Comparison of ENCODE assay signal across 18 cellular contexts in the genomic region with DNA sequence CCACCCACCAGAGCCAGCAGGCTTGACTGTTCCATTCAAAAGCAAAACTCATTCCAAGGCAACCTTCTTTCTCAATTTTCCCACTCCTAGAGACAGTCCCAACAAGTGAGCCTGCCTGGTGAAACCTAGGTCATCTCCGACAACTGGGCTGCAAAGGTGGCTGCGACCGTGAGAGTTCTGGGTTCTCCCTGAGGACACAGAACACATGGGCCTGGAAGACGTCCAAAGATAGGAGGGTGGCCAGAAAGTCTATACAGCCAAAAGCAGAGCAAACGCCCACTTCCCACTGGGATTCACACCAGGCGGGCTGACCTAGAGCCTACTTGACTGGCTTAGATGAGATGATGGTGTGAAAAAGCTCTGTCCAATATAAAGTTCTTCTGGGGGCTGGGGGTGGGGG.
DNase-seq lines count a peak whose midpoint lies in the region; ATAC-seq and TF ChIP-seq lines count a peak whose summit lies in the region.
"Had no signal": no experiment of that assay in that cellular context is flagged by ENCODE, and none has a peak within 500 bp of the region (broad histone marks: within the 10 kb centered on the region; RNA-seq: fewer than 3 reads in every experiment).

No MANE protein-coding gene starts in this region.

- H3K18ac ChIP-seq in H9 (ENCODE audit: insufficient read length, low read depth, low read length) = no peak overlapping the region

- no peaks in the 10 kb centered on the region for H3K79me2 ChIP-seq in H9 (ENCODE audit: insufficient read depth, low read length)
- H3K79me2 ChIP-seq in osteoblast (ENCODE audit: insufficient read depth, low read length) = no peaks in the 10 kb centered on the region

- no peaks in the 10 kb centered on the region for H3K4me1 ChIP-seq in H9 (ENCODE audit: insufficient read depth, low read length)
- H3K4me1 ChIP-seq in osteoblast (ENCODE audit: insufficient read depth, low read length) = no peaks in the 10 kb centered on the region
- H3K4me1 ChIP-seq: A549, Caco-2 had no signal

- H3K79me1 ChIP-seq in H9 (ENCODE audit: insufficient read depth, low read depth, low read length, poor library complexity, severe bottlenecking) = no peaks in the 10 kb centered on the region

- H3K4me3 ChIP-seq in osteoblast (ENCODE audit: insufficient read depth, low read length) = no peak overlapping the region
- H3K4me3 ChIP-seq: A549 had no signal

- no peak overlapping the region for H4K91ac ChIP-seq in H9 (ENCODE audit: insufficient read length, low read depth, low read length)

- H3T11ph ChIP-seq in H9 (ENCODE audit: low read length) = no peak overlapping the region

- H3K27me3 Mint-ChIP-seq in H9 (ENCODE audit: low read depth) = peaks cover 15% of the 10 kb centered on the region
- no peaks in the 10 kb centered on the region for H3K27me3 Mint-ChIP-seq in WTC11 (ENCODE audit: low read depth)

- no peak overlapping the region for H3K56ac ChIP-seq in H9 (ENCODE audit: insufficient read length, low read depth, low read length)

- H4K20me1 ChIP-seq in H9 (ENCODE audit: control insufficient read depth, insufficient read depth, insufficient read length) (no peaks in the 10 kb centered on the region), osteoblast (ENCODE audit: insufficient read depth, low read length) (no peaks in the 10 kb centered on the region)

- CTCF ChIA-PET in WTC11 (lab: Charles Lee) = no interaction called here

- no peak overlapping the region for H2BK20ac ChIP-seq in H9 (ENCODE audit: low read depth, low read length, poor library complexity, severe bottlenecking)

- no peak overlapping the region for H4K8ac ChIP-seq in H9 (replicated peaks; ENCODE audit: insufficient read length, low read depth, low read length)

- H3K9me3 ChIP-seq in H9 (ENCODE audit: control insufficient read depth, low read depth, low read length) = no peaks in the 10 kb centered on the region
- H3K9me3 ChIP-seq in osteoblast (ENCODE audit: low read depth, low read length) = no peaks in the 10 kb centered on the region
- H3K9me3 ChIP-seq: A549, Caco-2 had no signal

- H2BK120ac ChIP-seq in H9 (ENCODE audit: low read depth, low read length, poor library complexity, severe bottlenecking) = no peak overlapping the region

- POLR2A ChIA-PET in WTC11 (lab: Charles Lee) = no interaction called here

- no peak overlapping the region for H2BK15ac ChIP-seq in H9 (ENCODE audit: low read depth, low read length)

- ATAC-seq in WTC11 (no peak), HG02981 (IDR thresholded peaks at IDR 0.05; ENCODE audit: unreplicated experiment) (no peak)
- ATAC-seq: A549 had no signal

- no peak overlapping the region for H3K23ac ChIP-seq in H9 (ENCODE audit: insufficient read length, low read depth, low read length)

- H2AFZ ChIP-seq in H9 (ENCODE audit: low read length) (no peak overlapping the region), osteoblast (ENCODE audit: low read length) (no peak overlapping the region)

- no CpG with 5 or more reads among the region's 6 CpGs for WGBS in H9 (ENCODE audit: extremely low coverage, insufficient read length, low lambda C conversion rate)

- H3K4me2 ChIP-seq in H9 (ENCODE audit: insufficient read depth, insufficient read length, low read length) (no peak overlapping the region), osteoblast (ENCODE audit: insufficient read depth, low read length) (no peak overlapping the region)
- H3K4me2 ChIP-seq: A549 had no signal

- no peak overlapping the region for H3K9ac ChIP-seq in H9 (ENCODE audit: extremely low read depth, insufficient read length, low read length)

- H2BK12ac ChIP-seq in H9 (ENCODE audit: insufficient read length, low read depth, low read length) = no peak overlapping the region

- no peaks in the 10 kb centered on the region for H3K36me3 ChIP-seq in osteoblast (ENCODE audit: insufficient read depth, low read length)

- H3K27ac Mint-ChIP-seq in H9 (peak overlapping the region in 2 of 3 experiments; percentile 52 to 88; a peak in 1 of 7 replicates), WTC11 (peak overlapping the region; percentile 42; the same call in 1 of the 2 replicates)
- H3K27ac Mint-ChIP-seq: CD4-positive, alpha-beta memory T cell had no signal

- H3K4me3 Mint-ChIP-seq in H9 (no peak overlapping the region), WTC11 (no peak overlapping the region)
- H3K4me3 Mint-ChIP-seq: CD4-positive, alpha-beta memory T cell had no signal

- H3K27ac ChIP-seq in H9 (ENCODE audit: insufficient read length, low read depth, low read length) = no peak overlapping the region
- H3K27ac ChIP-seq in osteoblast (ENCODE audit: low read depth, low read length) = no peak overlapping the region
- H3K27ac ChIP-seq: A549 had no signal

- H3K9me3 Mint-ChIP-seq in H9 (no peaks in the 10 kb centered on the region; a peak in 1 of 5 replicates), WTC11 (no peaks in the 10 kb centered on the region)

- H3K14ac ChIP-seq in H9 (ENCODE audit: insufficient read depth, low read length) = no peak overlapping the region

- no peak for TF ChIP-seq CTCF in H9 (conservative IDR thresholded peaks at IDR 0.05)
- no peak for TF ChIP-seq CTCF in WTC11 (IDR thresholded peaks at IDR 0.05)
- TF ChIP-seq CTCF in osteoblast (IDR thresholded peaks at IDR 0.05; ENCODE audit: extremely low read depth, low read depth, low read length) = no peak

- H3K36me3 Mint-ChIP-seq in H9 (ENCODE audit: insufficient read depth in 1 of 3, low read depth in 3 of 3) (no peaks in the 10 kb centered on the region), WTC11 (no peaks in the 10 kb centered on the region)
- H3K36me3 Mint-ChIP-seq: CD4-positive, alpha-beta memory T cell had no signal

- DNase-seq in NCI-H2029 treated with DMSO at 0.1 percent for 48 hours (lab: John Stamatoyannopoulos, UW) (peak; percentile 54), NCI-H2029 (lab: John Stamatoyannopoulos, UW) (no peak), H9 (no peak), WTC11 (ENCODE audit: low spot score) (no peak), osteoblast (ENCODE audit: insufficient read length, low spot score, missing footprints) (peak; percentile 51), dermis blood vessel endothelial cell (no peak)
- DNase-seq: 8988T, ACHN, AML-193, C1 segment of cervical spinal cord, Caco-2, DMS153, DND-41, GOT3, HCEC 1CT had no signal

- H3K4me1 Mint-ChIP-seq in H9 (peaks cover 0 to 2% of the 10 kb centered on the region in 2 experiments; a peak in 1 of 4 replicates), WTC11 (no peaks in the 10 kb centered on the region)
- H3K4me1 Mint-ChIP-seq: CD4-positive, alpha-beta memory T cell had no signal

- no peaks in the 10 kb centered on the region for H3K23me2 ChIP-seq in H9 (ENCODE audit: insufficient read length, low read depth, low read length, poor library complexity, severe bottlenecking)

- H3K27me3 ChIP-seq in H9 (ENCODE audit: insufficient read depth, low read length) (no peaks in the 10 kb centered on the region), osteoblast (ENCODE audit: insufficient read depth, low read length) (no peaks in the 10 kb centered on the region)

- H4K5ac ChIP-seq in H9 (ENCODE audit: insufficient read length, low read depth, low read length) = no peak overlapping the region

- no peak overlapping the region for H2AK5ac ChIP-seq in H9 (ENCODE audit: insufficient read length, low read length)

- no peak overlapping the region for H2BK5ac ChIP-seq in H9 (ENCODE audit: insufficient read length, low read length)

- H3K4ac ChIP-seq in H9 (ENCODE audit: low read depth, low read length) = no peak overlapping the region

TF ChIP-seq in WTC11, 78 proteins besides CTCF, POLR2A, EP300 and RAD21 (continues in another document):
- TF ChIP-seq TEAD1 (CRISPR knock-in tag; IDR thresholded peaks at IDR 0.05) (no peak), SOX15 (CRISPR knock-in tag; IDR thresholded peaks at IDR 0.05) (no peak), FOXK1 (CRISPR knock-in tag; IDR thresholded peaks at IDR 0.05) (no peak), RELA (CRISPR knock-in tag; IDR thresholded peaks at IDR 0.05; ENCODE audit: borderline replicate concordance) (no peak), TEAD4 (CRISPR knock-in tag; IDR thresholded peaks at IDR 0.05) (no peak)
- TF ChIP-seq, protein P1, sequence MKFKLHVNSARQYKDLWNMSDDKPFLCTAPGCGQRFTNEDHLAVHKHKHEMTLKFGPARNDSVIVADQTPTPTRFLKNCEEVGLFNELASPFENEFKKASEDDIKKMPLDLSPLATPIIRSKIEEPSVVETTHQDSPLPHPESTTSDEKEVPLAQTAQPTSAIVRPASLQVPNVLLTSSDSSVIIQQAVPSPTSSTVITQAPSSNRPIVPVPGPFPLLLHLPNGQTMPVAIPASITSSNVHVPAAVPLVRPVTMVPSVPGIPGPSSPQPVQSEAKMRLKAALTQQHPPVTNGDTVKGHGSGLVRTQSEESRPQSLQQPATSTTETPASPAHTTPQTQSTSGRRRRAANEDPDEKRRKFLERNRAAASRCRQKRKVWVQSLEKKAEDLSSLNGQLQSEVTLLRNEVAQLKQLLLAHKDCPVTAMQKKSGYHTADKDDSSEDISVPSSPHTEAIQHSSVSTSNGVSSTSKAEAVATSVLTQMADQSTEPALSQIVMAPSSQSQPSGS (CRISPR knock-in tag; IDR thresholded peaks at IDR 0.05; ENCODE audit: borderline replicate concordance, low read depth) = no peak
- TF ChIP-seq, protein P2, sequence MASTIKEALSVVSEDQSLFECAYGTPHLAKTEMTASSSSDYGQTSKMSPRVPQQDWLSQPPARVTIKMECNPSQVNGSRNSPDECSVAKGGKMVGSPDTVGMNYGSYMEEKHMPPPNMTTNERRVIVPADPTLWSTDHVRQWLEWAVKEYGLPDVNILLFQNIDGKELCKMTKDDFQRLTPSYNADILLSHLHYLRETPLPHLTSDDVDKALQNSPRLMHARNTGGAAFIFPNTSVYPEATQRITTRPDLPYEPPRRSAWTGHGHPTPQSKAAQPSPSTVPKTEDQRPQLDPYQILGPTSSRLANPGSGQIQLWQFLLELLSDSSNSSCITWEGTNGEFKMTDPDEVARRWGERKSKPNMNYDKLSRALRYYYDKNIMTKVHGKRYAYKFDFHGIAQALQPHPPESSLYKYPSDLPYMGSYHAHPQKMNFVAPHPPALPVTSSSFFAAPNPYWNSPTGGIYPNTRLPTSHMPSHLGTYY (CRISPR knock-in tag; IDR thresholded peaks at IDR 0.05) = no peak

Comparison
In these comparisons a context has a peak if more than half of its experiments do, and no peak if none do; other contexts are left out.
1. DNase-seq: peak in NCI-H2029 treated with DMSO at 0.1 percent for 48 hours (single experiment) and osteoblast (single experiment); none in NCI-H2029 (single experiment), H9 (single experiment), WTC11 (single experiment) and dermis blood vessel endothelial cell (single experiment).